In genomic region chr3:113223831-113224240, GRCh38 we compare ENCODE assay signal across 9 cellular contexts. TPM values are rescaled to one million over a fixed set of nuclear protein-coding genes. Genes with fewer than 3 reads are reported as not detected.
DNase-seq lines count a peak whose midpoint lies in the region; ATAC-seq, FAIRE-seq and TF ChIP-seq lines count a peak whose summit lies in the region.
"Had no signal": no experiment of that assay in that cellular context is flagged by ENCODE, and none has a peak within 500 bp of the region (broad histone marks: within the 10 kb centered on the region; RNA-seq: fewer than 3 reads in every experiment).

No MANE protein-coding gene starts in this region.

- no peaks in the 10 kb centered on the region for H3K9me3 Mint-ChIP-seq in Calu3 (ENCODE audit: low read depth, unreplicated experiment)

- H3K36me3 Mint-ChIP-seq in Calu3 (ENCODE audit: insufficient read depth, unreplicated experiment) = no peaks in the 10 kb centered on the region

- H3K4me3 ChIP-seq in muscle layer of duodenum (ENCODE audit: low read depth in 1 of 2, low read length in 2 of 2) = no peak overlapping the region

- H3K27ac ChIP-seq in muscle layer of duodenum (ENCODE audit: low read length) (peak overlapping the region; percentile 30), RWPE1 (no peak overlapping the region)

- no peak for TF ChIP-seq CTCF in Calu3 (IDR thresholded peaks at IDR 0.05; ENCODE audit: unreplicated experiment)
- TF ChIP-seq CTCF in RWPE1 (conservative IDR thresholded peaks at IDR 0.05; ENCODE audit: low read depth) = no peak

- no peaks in the 10 kb centered on the region for H3K27me3 ChIP-seq in muscle layer of duodenum (ENCODE audit: low read depth, low read length)

- no TSS peak for BruUV-seq in Calu3 (replicated peaks; lab: Mats Ljungman, UMichigan)

- CTCF ChIA-PET in Calu3 (lab: Charles Lee) (no interaction called here), RWPE1 (lab: Yijun Ruan, JAX) (interaction anchor here (0.5 to 0.6 kb wide), 2 partner anchors 36 to 101 kb away, joined by 3 to 4 read pairs; no protein-coding TSS in a partner anchor)

- H3K4me1 Mint-ChIP-seq in Calu3 (ENCODE audit: low read depth, unreplicated experiment) = no peaks in the 10 kb centered on the region

- POLR2A ChIA-PET in RWPE1 (lab: Yijun Ruan, JAX; ENCODE audit: low non-redundant PET) = no interaction called here

- H3K27me3 Mint-ChIP-seq in Calu3 (ENCODE audit: unreplicated experiment) = peaks cover 74% of the 10 kb centered on the region

- peaks cover under 1 to 4% of the 10 kb centered on the region in 2 donors for H3K36me3 ChIP-seq in muscle layer of duodenum (ENCODE audit: control insufficient read depth in 1 of 2, insufficient read depth in 2 of 2, low read length in 2 of 2)

- no peak overlapping the region for H3K27ac Mint-ChIP-seq in Calu3 (ENCODE audit: unreplicated experiment)

- TF ChIP-seq POLR2A in GM12892 (IDR thresholded peaks at IDR 0.05; ENCODE audit: low read depth, low read length) = no peak

- intact Hi-C loops in Calu3 (cut with micrococcal nuclease; ENCODE audit: unreplicated experiment) = no loop called here

- peak; percentile 86 for ATAC-seq in GM21526 (IDR thresholded peaks at IDR 0.05; ENCODE audit: low FRiP score, unreplicated experiment)
- ATAC-seq: HCT116 had no signal

- no peak overlapping the region for H3K4me3 Mint-ChIP-seq in Calu3 (ENCODE audit: low read depth, unreplicated experiment)

- peak; percentile 40 for DNase-seq in GM12892 (ENCODE audit: insufficient read length)
- peak; percentile 50 for DNase-seq in OCI-M1 (lab: John Stamatoyannopoulos, UW)
- DNase-seq in effector CD4-positive, alpha-beta T cell = no peak
- DNase-seq in activated gamma-delta T cell (lab: John Stamatoyannopoulos, UW) = no peak
- DNase-seq in Calu3 = no peak
- DNase-seq in RWPE1 (ENCODE audit: low spot score) = no peak

- peaks cover 0 to 76% of the 10 kb centered on the region in 2 donors for H3K4me1 ChIP-seq in muscle layer of duodenum (ENCODE audit: control insufficient read depth in 1 of 2, insufficient read depth in 2 of 2, low read length in 2 of 2)

- FAIRE-seq in GM12892 (lab: Jason Lieb, UNC) = no peak

- no peaks in the 10 kb centered on the region for H3K9me3 ChIP-seq in muscle layer of duodenum (ENCODE audit: control insufficient read depth in 1 of 2, low read length in 2 of 2)

RNA-seq across cellular contexts. Expression of gene BOC, which starts 12.5 kb away (rescaled TPM):
- polyA plus RNA-seq in GM12892 (2012; ENCODE audit: missing spikeins) = 0.19 TPM
- 0.07 and 0.32 TPM in 2 replicates for total RNA-seq in Calu3 (2022)

Comparison
In these comparisons a context has a peak if more than half of its experiments do, and no peak if none do; other contexts are left out.
1. DNase-seq: peak in GM12892 (single experiment) and OCI-M1 (single experiment); none in effector CD4-positive, alpha-beta T cell (single experiment), activated gamma-delta T cell (single experiment), Calu3 (single experiment) and RWPE1 (single experiment).